ENCODE assay signal across 1 cellular context in genomic region chrX:39065051-39065871, GRCh38.
TF ChIP-seq lines count a peak whose summit lies in the region.

No MANE protein-coding gene starts in this region.

TF ChIP-seq in SK-N-SH treated with all-trans-retinoic acid at 6 μM for 48 hours, 23 proteins besides CTCF, POLR2A, EP300 and RAD21 (continued from another document):
- TF ChIP-seq POU6F1 (CRISPR knock-in tag; IDR thresholded peaks at IDR 0.05; ENCODE audit: borderline replicate concordance, low read depth) (no peak), ESRRG (CRISPR knock-in tag; IDR thresholded peaks at IDR 0.05) (no peak), ISL1 (CRISPR knock-in tag; IDR thresholded peaks at IDR 0.05) (no peak)
